ENCODE assay signal across 8 cellular contexts in genomic region chr16:11407047-11407982, GRCh38.
DNase-seq lines count a peak whose midpoint lies in the region; ATAC-seq and TF ChIP-seq lines count a peak whose summit lies in the region.

No MANE protein-coding gene starts in this region.

- in situ Hi-C loops in HAP-1 (cut with MboI; ENCODE audit: low sequenced_read_pairs), result loop anchor here (25.0 kb wide), 1 partner anchor 405 kb away; no protein-coding TSS in a partner anchor

- H3K4me3 ChIP-seq in BE2C (ENCODE audit: low read depth, low read length) (no peak overlapping the region), HAP-1 (no peak overlapping the region), epithelial cell of proximal tubule (ENCODE audit: low read depth, low read length) (no peak overlapping the region)

- intact Hi-C loops in natural killer cell (cut with micrococcal nuclease), result loop anchor here (1.0 to 5.0 kb wide), 5 partner anchors 125 to 443 kb away; no protein-coding TSS in a partner anchor

- no peaks in the 10 kb centered on the region for H3K36me3 Mint-ChIP-seq in activated CD8-positive, alpha-beta memory T cell treated with anti-CD3 and anti-CD28 coated beads, Interleukin-2, amount 10 ng/mL, durations not matched to agents 7 days and 5 days
- H3K36me3 Mint-ChIP-seq in natural killer cell, result no peaks in the 10 kb centered on the region

- H3K27me3 ChIP-seq in BE2C (no peaks in the 10 kb centered on the region), HAP-1 (ENCODE audit: low read depth) (no peaks in the 10 kb centered on the region)

- CTCF ChIA-PET in activated CD8-positive, alpha-beta memory T cell treated with anti-CD3 and anti-CD28 coated beads, Interleukin-2, amount 10 ng/mL, durations not matched to agents 7 days and 5 days (lab: Charles Lee), result interaction anchor here (0.6 to 5.8 kb wide), 37 partner anchors 10 to 661 kb away, joined by 3 to 72 read pairs (median 4); partner anchors contain the start of gene LITAF

- DNase-seq in BE2C, result peak; percentile 66
- DNase-seq in HAP-1 (ENCODE audit: low spot score in 2 of 2), result peak; percentile 59 to 83
- DNase-seq in NOMO-1 treated with dmso at 0.1 percent for 144 hours (lab: John Stamatoyannopoulos, UW; ENCODE audit: unreplicated experiment), result peak; percentile 27
- peak; percentile 78 for DNase-seq in activated CD8-positive, alpha-beta memory T cell treated with anti-CD3 and anti-CD28 coated beads, Interleukin-2, amount 10 ng/mL, durations not matched to agents 7 days and 5 days
- peak; percentile 10 for DNase-seq in epithelial cell of proximal tubule (ENCODE audit: low read depth)
- DNase-seq in natural killer cell, result peak; percentile 57
- DNase-seq in stimulated activated naive CD8-positive, alpha-beta T cell treated with anti-CD3 and anti-CD28 coated beads, Interleukin-15, amount 100 ng/mL, for 72 hours, result peak; percentile 56 to 64

- peaks cover 3% of the 10 kb centered on the region for H3K27me3 Mint-ChIP-seq in activated CD8-positive, alpha-beta memory T cell treated with anti-CD3 and anti-CD28 coated beads, Interleukin-2, amount 10 ng/mL, durations not matched to agents 7 days and 5 days
- no peaks in the 10 kb centered on the region for H3K27me3 Mint-ChIP-seq in natural killer cell (ENCODE audit: low read depth in 2 of 2)
- no peaks in the 10 kb centered on the region for H3K27me3 Mint-ChIP-seq in stimulated activated naive CD8-positive, alpha-beta T cell treated with anti-CD3 and anti-CD28 coated beads, Interleukin-15, amount 100 ng/mL, for 72 hours

- H3K9me3 ChIP-seq in BE2C (no peaks in the 10 kb centered on the region), HAP-1 (no peaks in the 10 kb centered on the region)

- TF ChIP-seq CTCF in BE2C (IDR thresholded peaks at IDR 0.05; ENCODE audit: low read depth, low read length), result peak; percentile 84
- TF ChIP-seq CTCF in epithelial cell of proximal tubule (conservative IDR thresholded peaks at IDR 0.05; ENCODE audit: low read depth, low read length), result peak; percentile 86
- TF ChIP-seq CTCF in natural killer cell (IDR thresholded peaks at IDR 0.05), result peak; percentile 76

- peaks cover 4% of the 10 kb centered on the region for H3K4me1 Mint-ChIP-seq in activated CD8-positive, alpha-beta memory T cell treated with anti-CD3 and anti-CD28 coated beads, Interleukin-2, amount 10 ng/mL, durations not matched to agents 7 days and 5 days
- H3K4me1 Mint-ChIP-seq in natural killer cell, result peaks cover 0 to 3% of the 10 kb centered on the region in 2 donors
- peaks cover 5% of the 10 kb centered on the region for H3K4me1 Mint-ChIP-seq in stimulated activated naive CD8-positive, alpha-beta T cell treated with anti-CD3 and anti-CD28 coated beads, Interleukin-15, amount 100 ng/mL, for 72 hours

- H3K4me3 Mint-ChIP-seq in activated CD8-positive, alpha-beta memory T cell treated with anti-CD3 and anti-CD28 coated beads, Interleukin-2, amount 10 ng/mL, durations not matched to agents 7 days and 5 days, result no peak overlapping the region
- no peak overlapping the region for H3K4me3 Mint-ChIP-seq in natural killer cell
- no peak overlapping the region for H3K4me3 Mint-ChIP-seq in stimulated activated naive CD8-positive, alpha-beta T cell treated with anti-CD3 and anti-CD28 coated beads, Interleukin-15, amount 100 ng/mL, for 72 hours

- H3K27ac Mint-ChIP-seq in activated CD8-positive, alpha-beta memory T cell treated with anti-CD3 and anti-CD28 coated beads, Interleukin-2, amount 10 ng/mL, durations not matched to agents 7 days and 5 days, result no peak overlapping the region
- no peak overlapping the region for H3K27ac Mint-ChIP-seq in natural killer cell
- H3K27ac Mint-ChIP-seq in stimulated activated naive CD8-positive, alpha-beta T cell treated with anti-CD3 and anti-CD28 coated beads, Interleukin-15, amount 100 ng/mL, for 72 hours, result peak overlapping the region in 1 of 2 donors; percentile 61

- H3K9me3 Mint-ChIP-seq in activated CD8-positive, alpha-beta memory T cell treated with anti-CD3 and anti-CD28 coated beads, Interleukin-2, amount 10 ng/mL, durations not matched to agents 7 days and 5 days (ENCODE audit: low read depth), result no peaks in the 10 kb centered on the region
- no peaks in the 10 kb centered on the region for H3K9me3 Mint-ChIP-seq in natural killer cell
- no peaks in the 10 kb centered on the region for H3K9me3 Mint-ChIP-seq in stimulated activated naive CD8-positive, alpha-beta T cell treated with anti-CD3 and anti-CD28 coated beads, Interleukin-15, amount 100 ng/mL, for 72 hours

- ATAC-seq in activated CD8-positive, alpha-beta memory T cell treated with anti-CD3 and anti-CD28 coated beads, Interleukin-2, amount 10 ng/mL, durations not matched to agents 7 days and 5 days, result peak; percentile 50
- peak; percentile 67 to 91 (median 79) for ATAC-seq in natural killer cell
- ATAC-seq in stimulated activated naive CD8-positive, alpha-beta T cell treated with anti-CD3 and anti-CD28 coated beads, Interleukin-15, amount 100 ng/mL, for 72 hours, result peak; percentile 57
- no peak for ATAC-seq in GM18873 (IDR thresholded peaks at IDR 0.05; ENCODE audit: low FRiP score, unreplicated experiment)

- H3K4me1 ChIP-seq in BE2C, result no peaks in the 10 kb centered on the region
- H3K4me1 ChIP-seq in HAP-1, result no peaks in the 10 kb centered on the region

- H3K36me3 ChIP-seq in BE2C (no peaks in the 10 kb centered on the region), HAP-1 (replicated peaks) (no peaks in the 10 kb centered on the region)

Comparison
In these comparisons a context has a peak if more than half of its experiments do, and no peak if none do; other contexts are left out.
1. DNase-seq: peak in every context shown above with its lines; median percentile 78 in activated CD8-positive, alpha-beta memory T cell treated with anti-CD3 and anti-CD28 coated beads, Interleukin-2, amount 10 ng/mL, durations not matched to agents 7 days and 5 days; 71 in HAP-1; 66 in BE2C; 60 in stimulated activated naive CD8-positive, alpha-beta T cell treated with anti-CD3 and anti-CD28 coated beads, Interleukin-15, amount 100 ng/mL, for 72 hours; 57 in natural killer cell; 27 in NOMO-1 treated with dmso at 0.1 percent for 144 hours; 10 in epithelial cell of proximal tubule.